25 cellular contexts compared by ENCODE assay signal in the genomic region with DNA sequence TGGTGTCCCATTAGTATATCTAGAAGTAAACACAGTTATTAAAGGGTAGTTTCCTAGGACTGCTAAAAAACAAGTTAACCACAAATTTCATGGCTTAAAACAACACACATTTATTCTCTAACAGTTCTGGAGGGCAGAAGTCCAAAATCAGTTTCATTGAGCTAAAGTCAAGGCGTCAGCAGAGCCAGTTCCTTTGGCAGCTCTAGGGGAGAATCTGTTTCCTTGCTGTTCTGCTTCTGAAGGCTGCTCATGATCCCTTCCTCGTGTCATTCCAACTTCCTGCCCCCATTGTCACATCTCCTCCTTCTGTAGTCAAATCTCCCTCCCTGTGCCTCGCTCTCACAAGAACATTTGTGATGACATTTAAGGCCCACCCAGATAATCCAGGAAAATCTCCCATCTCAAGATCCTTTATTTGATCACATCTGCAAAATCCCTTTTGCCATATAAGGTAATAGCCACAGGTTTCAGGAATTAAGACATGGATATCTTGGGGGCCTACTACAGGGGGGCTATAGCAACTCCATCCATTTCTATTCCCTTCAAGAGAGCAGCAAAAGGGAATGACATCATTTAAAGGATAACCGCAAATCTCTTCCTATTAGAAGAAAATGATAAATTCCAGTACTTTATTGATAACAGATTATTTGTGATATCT. TPM values are rescaled to one million over a fixed set of nuclear protein-coding genes. Genes with fewer than 3 reads are reported as not detected.
DNase-seq lines count a peak whose midpoint lies in the region; TF ChIP-seq lines count a peak whose summit lies in the region.
"Had no signal": no experiment of that assay in that cellular context is flagged by ENCODE, and none has a peak within 500 bp of the region (broad histone marks: within the 10 kb centered on the region; RNA-seq: fewer than 3 reads in every experiment).

No MANE protein-coding gene starts in this region.

- 51 to 65% methylated on average over 4 of the region's 4 CpGs for WGBS in testis, 2 donors
- 47% methylated on average over 4 of the region's 4 CpGs for WGBS in suprapubic skin

- H3K27me3 ChIP-seq in testis (no peaks in the 10 kb centered on the region), right atrium auricular region (no peaks in the 10 kb centered on the region), suprapubic skin (no peaks in the 10 kb centered on the region), Peyer's patch (no peaks in the 10 kb centered on the region)
- H3K27me3 ChIP-seq: body of pancreas, dorsolateral prefrontal cortex, MG63, neutrophil, right lobe of liver, stomach, transverse colon had no signal

- in situ Hi-C loops in astrocyte of the cerebellum (cut with HindIII; ENCODE audit: low sequenced_read_pairs), result no loop called here

- peak; percentile 8 for DNase-seq in DMS53 (lab: John Stamatoyannopoulos, UW)
- DNase-seq in DMS53 treated with DMSO at 0.1 percent for 48 hours (lab: John Stamatoyannopoulos, UW; ENCODE audit: unreplicated experiment), result no peak
- peak; percentile 53 for DNase-seq in astrocyte of the cerebellum (ENCODE audit: low read depth)
- peak; percentile 24 for DNase-seq in globus pallidus (ENCODE audit: low spot score)
- DNase-seq in testis, result peak; percentile 17
- DNase-seq in right atrium auricular region (ENCODE audit: low spot score), result no peak
- DNase-seq in suprapubic skin (ENCODE audit: low spot score in 2 of 2), result no peak
- no peak for DNase-seq in Peyer's patch
- DNase-seq: activated CD4-positive, alpha-beta T cell treated with anti-CD3 and anti-CD28 coated beads, Interleukin-2, amount 50 U/mL, for 48 hours; activated CD4-positive, CD25-positive, alpha-beta regulatory T cell treated with anti-CD3 and anti-CD28 coated beads, Interleukin-2, amount 50 U/mL, for 72 hours; activated naive CD4-positive, alpha-beta T cell treated with Interleukin-2 at 50 U/mL for 16 hours; body of pancreas; dorsolateral prefrontal cortex; immature natural killer cell; left cardiac atrium; MG63; NCI-H2227 treated with DMSO at 0.1 percent for 48 hours; right lobe of liver; stimulated activated CD4-positive, alpha-beta T cell treated with anti-CD3 and anti-CD28 coated beads, Interleukin-2, amount 100 ng/mL, for 48 hours; stomach; transverse colon had no signal

- H3K4me3 ChIP-seq in astrocyte of the cerebellum (ENCODE audit: low read depth, low read length), result no peak overlapping the region
- no peak overlapping the region for H3K4me3 ChIP-seq in testis
- no peak overlapping the region for H3K4me3 ChIP-seq in right atrium auricular region
- H3K4me3 ChIP-seq in suprapubic skin, result no peak overlapping the region
- H3K4me3 ChIP-seq in Peyer's patch, result no peak overlapping the region
- H3K4me3 ChIP-seq: body of pancreas, dorsolateral prefrontal cortex, MG63, right lobe of liver, stomach, transverse colon had no signal

- intact Hi-C loops in testis (cut with DNase I; ENCODE audit: low total_unique reads), result no loop called here

- H3K36me3 ChIP-seq in testis (ENCODE audit: low read depth, missing control alignments), result no peaks in the 10 kb centered on the region
- H3K36me3 ChIP-seq in right atrium auricular region, result no peaks in the 10 kb centered on the region
- H3K36me3 ChIP-seq in suprapubic skin, result no peaks in the 10 kb centered on the region
- no peaks in the 10 kb centered on the region for H3K36me3 ChIP-seq in Peyer's patch
- H3K36me3 ChIP-seq: neutrophil, right lobe of liver, stomach, transverse colon had no signal

- no peak for TF ChIP-seq CTCF in astrocyte of the cerebellum (IDR thresholded peaks at IDR 0.05; ENCODE audit: low read depth, low read length, missing control alignments)
- no peak for TF ChIP-seq CTCF in testis (IDR thresholded peaks at IDR 0.05)
- no peak for TF ChIP-seq CTCF in right atrium auricular region (IDR thresholded peaks at IDR 0.05)
- TF ChIP-seq CTCF in suprapubic skin (IDR thresholded peaks at IDR 0.05), result no peak
- no peak for TF ChIP-seq CTCF in Peyer's patch (IDR thresholded peaks at IDR 0.05)

- H3K9me3 ChIP-seq in testis (no peaks in the 10 kb centered on the region), right atrium auricular region (no peaks in the 10 kb centered on the region), suprapubic skin (no peaks in the 10 kb centered on the region), Peyer's patch (no peaks in the 10 kb centered on the region)
- H3K9me3 ChIP-seq: body of pancreas, MG63, neutrophil, right lobe of liver, stomach, transverse colon had no signal

- TF ChIP-seq EP300 in suprapubic skin (IDR thresholded peaks at IDR 0.05), result no peak

- no peak overlapping the region for H3K27ac ChIP-seq in testis
- no peak overlapping the region for H3K27ac ChIP-seq in right atrium auricular region
- no peak overlapping the region for H3K27ac ChIP-seq in suprapubic skin
- H3K27ac ChIP-seq in Peyer's patch, result no peak overlapping the region
- H3K27ac ChIP-seq: 22Rv1, body of pancreas, dorsolateral prefrontal cortex, KMS-11, neutrophil, right lobe of liver, stomach, transverse colon had no signal

- H3K4me1 ChIP-seq in testis (no peaks in the 10 kb centered on the region), right atrium auricular region (no peaks in the 10 kb centered on the region), suprapubic skin (no peaks in the 10 kb centered on the region), Peyer's patch (no peaks in the 10 kb centered on the region)
- H3K4me1 ChIP-seq: body of pancreas, stomach had no signal

- TF ChIP-seq POLR2A in testis (IDR thresholded peaks at IDR 0.05), result no peak
- no peak for TF ChIP-seq POLR2A in suprapubic skin (IDR thresholded peaks at IDR 0.05)
- no peak for TF ChIP-seq POLR2A in Peyer's patch (IDR thresholded peaks at IDR 0.05)

RNA-seq across cellular contexts. Expression of a gene that starts 50.1 kb away (rescaled TPM):
- total RNA-seq in testis (10 to 100 TPM; 22.0 to 34.1 TPM), right atrium auricular region (1 to 10 TPM; 4.3 to 6.7 TPM), suprapubic skin (1 to 10 TPM; 1.3 to 4.2 (median 2.1) TPM), Peyer's patch (1 to 10 TPM in 3 of 4 donors, under 1 TPM in 1; 0.88 to 4.3 (median 3.1) TPM)
- polyA plus RNA-seq in testis (ENCODE audit: insufficient read depth, low read depth, low replicate concordance), result 23.1 TPM
- total RNA-seq: T-helper 2 cell treated with Interferon-gamma antibody and Interleukin-4, amounts not matched to agents 100 ng/mL and 5 ng/mL, for 36 hours had no signal

Comparison
In these comparisons a context has a peak if more than half of its experiments do, and no peak if none do; other contexts are left out.
1. DNase-seq: peak in DMS53 (single experiment), astrocyte of the cerebellum (single experiment), globus pallidus (single experiment) and testis (single experiment); none in DMS53 treated with DMSO at 0.1 percent for 48 hours (single experiment), right atrium auricular region (single experiment), suprapubic skin (0 of 2) and Peyer's patch (0 of 3).